23 cellular contexts compared by ENCODE assay signal in the genomic region with DNA sequence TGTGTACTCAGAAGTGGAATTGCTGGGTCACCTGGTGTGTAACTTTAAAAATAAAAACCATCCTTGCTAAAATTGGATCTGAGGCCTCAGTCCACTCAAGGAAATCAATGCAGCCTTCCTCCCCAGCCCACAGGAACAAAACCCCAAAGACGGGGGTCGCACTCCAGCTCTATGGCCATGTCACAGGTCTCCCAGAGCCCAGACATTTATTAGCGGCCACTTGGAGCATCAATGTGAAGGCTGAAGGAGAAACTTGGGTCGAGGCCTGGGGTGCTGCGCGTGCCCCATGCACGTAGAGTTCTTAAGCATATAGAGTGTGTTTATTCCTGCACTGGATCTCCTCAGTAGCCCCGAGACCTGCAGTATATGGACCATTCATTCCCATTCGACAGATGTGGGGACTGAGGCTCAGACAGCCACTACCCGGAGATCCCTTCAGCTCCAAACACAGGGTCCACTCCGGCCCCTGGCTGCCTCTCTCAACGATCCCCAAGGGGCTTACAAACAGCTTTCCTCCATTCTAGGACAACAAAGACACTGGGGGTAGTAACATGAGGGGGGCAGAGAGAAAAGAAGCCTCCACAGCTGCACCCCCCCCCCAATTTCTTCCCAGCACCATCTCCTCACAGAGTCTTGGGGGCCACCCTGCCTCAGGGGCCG. TPM values are rescaled to one million over a fixed set of nuclear protein-coding genes. Genes with fewer than 3 reads are reported as not detected.
"Had no signal": no experiment of that assay in that cellular context is flagged by ENCODE, and none has a peak within 500 bp of the region (broad histone marks: within the 10 kb centered on the region; RNA-seq: fewer than 3 reads in every experiment).

No MANE protein-coding gene starts in this region.

- H3K9me3 Mint-ChIP-seq: activated CD4-positive, alpha-beta memory T cell treated with anti-CD3 and anti-CD28 coated beads for 36 hours; activated naive CD4-positive, alpha-beta T cell treated with anti-CD3 and anti-CD28 coated beads, Interleukin-2, amount 50 U/mL, for 24 hours; activated naive CD8-positive, alpha-beta T cell treated with anti-CD3 and anti-CD28 coated beads, Interleukin-2, amount 50 U/mL, for 24 hours; type B pancreatic cell had no signal

- H3K27ac Mint-ChIP-seq: activated CD4-positive, alpha-beta memory T cell treated with anti-CD3 and anti-CD28 coated beads for 36 hours; activated naive CD4-positive, alpha-beta T cell treated with anti-CD3 and anti-CD28 coated beads, Interleukin-2, amount 50 U/mL, for 24 hours; activated naive CD8-positive, alpha-beta T cell treated with anti-CD3 and anti-CD28 coated beads, Interleukin-2, amount 50 U/mL, for 24 hours; type B pancreatic cell had no signal

- H3K4me3 Mint-ChIP-seq: activated CD4-positive, alpha-beta memory T cell treated with anti-CD3 and anti-CD28 coated beads for 36 hours; activated naive CD4-positive, alpha-beta T cell treated with anti-CD3 and anti-CD28 coated beads, Interleukin-2, amount 50 U/mL, for 24 hours; activated naive CD8-positive, alpha-beta T cell treated with anti-CD3 and anti-CD28 coated beads, Interleukin-2, amount 50 U/mL, for 24 hours; type B pancreatic cell had no signal

- H3K27me3 ChIP-seq: vagina had no signal

- H3K36me3 Mint-ChIP-seq: activated CD4-positive, alpha-beta memory T cell treated with anti-CD3 and anti-CD28 coated beads for 36 hours; type B pancreatic cell had no signal

- ATAC-seq: activated CD4-positive, CD25-positive, alpha-beta regulatory T cell treated with anti-CD3 and anti-CD28 coated beads, Interleukin-2, amount 50 U/mL, for 24 hours; activated naive CD8-positive, alpha-beta T cell treated with anti-CD3 and anti-CD28 coated beads, Interleukin-2, amount 50 U/mL, for 24 hours; pancreas; psoas muscle had no signal

- H3K4me1 ChIP-seq: pancreas, psoas muscle had no signal

- DNase-seq: activated CD4-positive, alpha-beta memory T cell treated with anti-CD3 and anti-CD28 coated beads for 36 hours; activated CD4-positive, alpha-beta T cell treated with anti-CD3 and anti-CD28 coated beads for 48 hours; activated naive CD8-positive, alpha-beta T cell treated with anti-CD3 and anti-CD28 coated beads, Interleukin-2, amount 50 U/mL, for 24 hours; amygdala; central memory CD4-positive, alpha-beta T cell; dermis blood vessel endothelial cell; effector CD8-positive, alpha-beta T cell; glutamatergic neuron; left ventricle myocardium inferior; mesendoderm; psoas muscle; stimulated activated CD4-positive, alpha-beta T cell treated with anti-CD3 and anti-CD28 coated beads, Interleukin-2, amount 100 ng/mL, for 48 hours; stimulated activated naive CD4-positive, alpha-beta T cell treated with Interleukin-2 at 50 U/mL for 16 hours; T-helper 9 cell had no signal

- H3K27ac ChIP-seq: left ventricle myocardium inferior, pancreas, psoas muscle, thoracic aorta, vagina, VCaP had no signal

- H3K9me3 ChIP-seq: left ventricle myocardium inferior, pancreas, psoas muscle, thoracic aorta, vagina had no signal

- H3K36me3 ChIP-seq: left ventricle myocardium inferior, pancreas, thoracic aorta, vagina had no signal

- H3K4me1 Mint-ChIP-seq: activated naive CD4-positive, alpha-beta T cell treated with anti-CD3 and anti-CD28 coated beads, Interleukin-2, amount 50 U/mL, for 24 hours; activated naive CD8-positive, alpha-beta T cell treated with anti-CD3 and anti-CD28 coated beads, Interleukin-2, amount 50 U/mL, for 24 hours had no signal

- H3K4me3 ChIP-seq: left ventricle myocardium inferior, lung, pancreas, psoas muscle, thoracic aorta, vagina had no signal

RNA-seq across cellular contexts. Expression of a gene that starts 14.3 kb away (rescaled TPM):
- total RNA-seq: activated CD4-positive, alpha-beta memory T cell treated with anti-CD3 and anti-CD28 coated beads for 36 hours; epithelial cell of proximal tubule had no signal
